In genomic region chr16:17921357-17921978, GRCh38 we compare ENCODE assay signal across 8 cellular contexts.
DNase-seq lines count a peak whose midpoint lies in the region; ATAC-seq, FAIRE-seq and TF ChIP-seq lines count a peak whose summit lies in the region.

No MANE protein-coding gene starts in this region.

- FAIRE-seq in GM18507 (lab: Jason Lieb, UNC) = peak; percentile 87

- H3K27me3 Mint-ChIP-seq in activated CD8-positive, alpha-beta T cell treated with anti-CD3 and anti-CD28 coated beads, Interleukin-2, amount 10 ng/mL, durations not matched to agents 7 days and 5 days (ENCODE audit: low read depth) = peaks cover 10% of the 10 kb centered on the region

- no peaks in the 10 kb centered on the region for H3K4me1 Mint-ChIP-seq in activated CD8-positive, alpha-beta T cell treated with anti-CD3 and anti-CD28 coated beads, Interleukin-2, amount 10 ng/mL, durations not matched to agents 7 days and 5 days (ENCODE audit: low read depth)

- H3K4me3 Mint-ChIP-seq in activated CD8-positive, alpha-beta T cell treated with anti-CD3 and anti-CD28 coated beads, Interleukin-2, amount 10 ng/mL, durations not matched to agents 7 days and 5 days = no peak overlapping the region

- H3K4me3 ChIP-seq in fibroblast of villous mesenchyme (ENCODE audit: low read depth, low read length) = no peak overlapping the region

- H3K9me3 Mint-ChIP-seq in activated CD8-positive, alpha-beta T cell treated with anti-CD3 and anti-CD28 coated beads, Interleukin-2, amount 10 ng/mL, durations not matched to agents 7 days and 5 days (ENCODE audit: insufficient read depth) = peaks cover 3% of the 10 kb centered on the region

- POLR2A ChIA-PET in activated CD8-positive, alpha-beta T cell treated with anti-CD3 and anti-CD28 coated beads, Interleukin-2, amount 10 ng/mL, durations not matched to agents 7 days and 5 days (lab: Charles Lee) = no interaction called here

- DNase-seq in ACHN (peak; percentile 61), GM18507 (ENCODE audit: extremely low spot score, insufficient read length, low read depth) (peak; percentile 17), NCI-H2029 (lab: John Stamatoyannopoulos, UW) (peak; percentile 12), fibroblast of villous mesenchyme (ENCODE audit: low read depth) (peak; percentile 5)
- DNase-seq in activated CD8-positive, alpha-beta T cell treated with anti-CD3 and anti-CD28 coated beads, Interleukin-2, amount 10 ng/mL, durations not matched to agents 7 days and 5 days = peak; percentile 65
- peak; percentile 40 for DNase-seq in stimulated activated CD4-positive, alpha-beta T cell treated with anti-CD3 and anti-CD28 coated beads, Interleukin-4, amount 100 ng/mL, for 1 hour

- H3K36me3 Mint-ChIP-seq in activated CD8-positive, alpha-beta T cell treated with anti-CD3 and anti-CD28 coated beads, Interleukin-2, amount 10 ng/mL, durations not matched to agents 7 days and 5 days (ENCODE audit: low read depth) = no peaks in the 10 kb centered on the region

- CTCF ChIA-PET in activated CD8-positive, alpha-beta T cell treated with anti-CD3 and anti-CD28 coated beads, Interleukin-2, amount 10 ng/mL, durations not matched to agents 7 days and 5 days (lab: Charles Lee) = interaction anchor here (0.6 to 1.3 kb wide), 6 partner anchors 8 to 149 kb away, joined by 3 to 4 read pairs (median 4); no protein-coding TSS in a partner anchor

- ATAC-seq in activated CD8-positive, alpha-beta T cell treated with anti-CD3 and anti-CD28 coated beads, Interleukin-2, amount 10 ng/mL, durations not matched to agents 7 days and 5 days = peak; percentile 61
- ATAC-seq in HG02610 (IDR thresholded peaks at IDR 0.05; ENCODE audit: unreplicated experiment) (no peak), HG03571 (IDR thresholded peaks at IDR 0.05; ENCODE audit: unreplicated experiment) (no peak)

- peak; percentile 45 for TF ChIP-seq CTCF in fibroblast of villous mesenchyme (IDR thresholded peaks at IDR 0.05; ENCODE audit: insufficient read depth, low read depth, low read length)

- in situ Hi-C loops in ACHN (cut with HindIII; ENCODE audit: low pct_ligation_motif_present, low pct_unique_long_range_greater_than_20kb, low sequenced_read_pairs) = no loop called here

- no peak overlapping the region for H3K27ac Mint-ChIP-seq in activated CD8-positive, alpha-beta T cell treated with anti-CD3 and anti-CD28 coated beads, Interleukin-2, amount 10 ng/mL, durations not matched to agents 7 days and 5 days

Comparison
In these comparisons a context has a peak if more than half of its experiments do, and no peak if none do; other contexts are left out.
1. DNase-seq: peak in every context shown above with its lines; median percentile 65 in activated CD8-positive, alpha-beta T cell treated with anti-CD3 and anti-CD28 coated beads, Interleukin-2, amount 10 ng/mL, durations not matched to agents 7 days and 5 days; 61 in ACHN; 40 in stimulated activated CD4-positive, alpha-beta T cell treated with anti-CD3 and anti-CD28 coated beads, Interleukin-4, amount 100 ng/mL, for 1 hour; 17 in GM18507; 12 in NCI-H2029; 5 in fibroblast of villous mesenchyme.